ENCODE assay signal across 3 cellular contexts in genomic region chr5:72316-73180, GRCh38. TPM values are rescaled to one million over a fixed set of nuclear protein-coding genes. Genes with fewer than 3 reads are reported as not detected.
"Had no signal": no experiment of that assay in that cellular context is flagged by ENCODE, and none has a peak within 500 bp of the region (broad histone marks: within the 10 kb centered on the region; RNA-seq: fewer than 3 reads in every experiment).

No MANE protein-coding gene starts in this region.

RNA-seq across cellular contexts. Expression of gene PLEKHG4B, which starts 19.4 kb away (rescaled TPM):
- total RNA-seq: naive thymus-derived CD8-positive, alpha-beta T cell; natural killer cell treated with Interleukin-12 subunit alpha and Interleukin-12 subunit beta and Interleukin-15 and Interleukin-18, amount 100 ng/mL, for 72 hours; psoas muscle had no signal
- polyA plus RNA-seq: naive thymus-derived CD8-positive, alpha-beta T cell had no signal
